1 cellular context compared by ENCODE assay signal in the genomic region with DNA sequence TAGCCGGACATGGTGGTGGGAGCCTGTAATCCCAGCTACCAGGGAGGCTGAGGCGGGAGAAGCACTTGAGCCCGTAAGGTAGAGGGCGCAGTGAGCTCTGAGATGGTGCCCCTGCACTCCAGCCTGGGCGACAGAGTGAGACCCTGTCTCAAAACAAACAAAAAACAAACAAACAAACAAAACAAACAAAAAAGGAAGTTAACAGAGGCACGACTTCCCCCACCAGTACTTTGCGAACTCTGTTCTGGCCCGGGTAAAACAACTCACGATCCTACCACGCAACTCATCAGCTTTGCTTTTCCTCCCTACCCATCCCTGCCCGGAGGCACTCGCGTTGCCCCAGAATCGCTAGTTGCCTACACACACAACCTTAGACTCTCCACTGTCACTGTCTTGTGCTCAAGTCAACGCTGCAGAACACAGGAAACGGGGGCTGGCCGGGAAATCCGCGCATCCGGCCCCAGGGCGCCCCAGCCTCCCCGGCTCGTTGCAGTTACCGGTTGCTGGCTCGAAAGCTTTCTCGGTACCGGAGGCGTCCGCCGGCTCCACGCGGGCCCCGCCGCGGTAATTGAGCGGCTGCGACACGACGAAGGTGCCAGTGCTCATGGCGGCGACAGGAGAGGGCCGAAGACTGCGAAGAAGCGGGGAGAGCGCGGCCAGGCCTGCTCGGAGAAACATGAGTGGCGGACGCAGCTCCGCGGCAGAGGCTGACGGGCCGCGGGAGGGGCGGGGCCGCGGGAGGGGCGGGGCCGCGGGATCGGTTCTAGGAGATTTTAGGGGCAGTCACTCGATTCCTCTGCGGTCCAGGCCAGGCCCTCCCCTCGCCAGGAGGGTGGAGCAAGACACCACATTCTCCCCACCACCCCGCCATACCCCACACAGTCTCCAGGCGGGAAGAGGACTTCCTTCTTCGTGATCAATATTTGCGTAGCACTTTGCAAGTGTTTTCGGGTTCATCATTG.
TF ChIP-seq lines count a peak whose summit lies in the region.

TSS of gene ALDH9A1 (minus strand) at position 682 of the 962 bp plus-strand sequence. CDS start at position 678, 4 bp downstream.

TF ChIP-seq in K562, 482 proteins besides CTCF, POLR2A, EP300 and RAD21 (continued from another document and continues in another):
- TF ChIP-seq, protein P1, sequence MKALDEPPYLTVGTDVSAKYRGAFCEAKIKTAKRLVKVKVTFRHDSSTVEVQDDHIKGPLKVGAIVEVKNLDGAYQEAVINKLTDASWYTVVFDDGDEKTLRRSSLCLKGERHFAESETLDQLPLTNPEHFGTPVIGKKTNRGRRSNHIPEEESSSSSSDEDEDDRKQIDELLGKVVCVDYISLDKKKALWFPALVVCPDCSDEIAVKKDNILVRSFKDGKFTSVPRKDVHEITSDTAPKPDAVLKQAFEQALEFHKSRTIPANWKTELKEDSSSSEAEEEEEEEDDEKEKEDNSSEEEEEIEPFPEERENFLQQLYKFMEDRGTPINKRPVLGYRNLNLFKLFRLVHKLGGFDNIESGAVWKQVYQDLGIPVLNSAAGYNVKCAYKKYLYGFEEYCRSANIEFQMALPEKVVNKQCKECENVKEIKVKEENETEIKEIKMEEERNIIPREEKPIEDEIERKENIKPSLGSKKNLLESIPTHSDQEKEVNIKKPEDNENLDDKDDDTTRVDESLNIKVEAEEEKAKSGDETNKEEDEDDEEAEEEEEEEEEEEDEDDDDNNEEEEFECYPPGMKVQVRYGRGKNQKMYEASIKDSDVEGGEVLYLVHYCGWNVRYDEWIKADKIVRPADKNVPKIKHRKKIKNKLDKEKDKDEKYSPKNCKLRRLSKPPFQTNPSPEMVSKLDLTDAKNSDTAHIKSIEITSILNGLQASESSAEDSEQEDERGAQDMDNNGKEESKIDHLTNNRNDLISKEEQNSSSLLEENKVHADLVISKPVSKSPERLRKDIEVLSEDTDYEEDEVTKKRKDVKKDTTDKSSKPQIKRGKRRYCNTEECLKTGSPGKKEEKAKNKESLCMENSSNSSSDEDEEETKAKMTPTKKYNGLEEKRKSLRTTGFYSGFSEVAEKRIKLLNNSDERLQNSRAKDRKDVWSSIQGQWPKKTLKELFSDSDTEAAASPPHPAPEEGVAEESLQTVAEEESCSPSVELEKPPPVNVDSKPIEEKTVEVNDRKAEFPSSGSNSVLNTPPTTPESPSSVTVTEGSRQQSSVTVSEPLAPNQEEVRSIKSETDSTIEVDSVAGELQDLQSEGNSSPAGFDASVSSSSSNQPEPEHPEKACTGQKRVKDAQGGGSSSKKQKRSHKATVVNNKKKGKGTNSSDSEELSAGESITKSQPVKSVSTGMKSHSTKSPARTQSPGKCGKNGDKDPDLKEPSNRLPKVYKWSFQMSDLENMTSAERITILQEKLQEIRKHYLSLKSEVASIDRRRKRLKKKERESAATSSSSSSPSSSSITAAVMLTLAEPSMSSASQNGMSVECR (CRISPR knock-in tag; IDR thresholded peaks at IDR 0.05): peak; percentile 61; the same call in 1 of the 2 replicates
- TF ChIP-seq ZNF239 (CRISPR knock-in tag; IDR thresholded peaks at IDR 0.05) (no peak), TRIM25 (IDR thresholded peaks at IDR 0.05; ENCODE audit: borderline replicate concordance) (peak; percentile 94), ZSCAN29 (IDR thresholded peaks at IDR 0.05) (0 out of 2 replicates have a peak, but pooled peaks have one; percentile 16), TSC22D4 (tag; IDR thresholded peaks at IDR 0.05) (no peak), NFIC (IDR thresholded peaks at IDR 0.05) (peak; percentile 46; the same call in 1 of the 2 replicates), ZNF175 (CRISPR knock-in tag; IDR thresholded peaks at IDR 0.05; ENCODE audit: low read depth) (no peak), SIN3A (IDR thresholded peaks at IDR 0.05; ENCODE audit: borderline replicate concordance in 2 of 2, control insufficient read depth in 1 of 2, low read depth in 2 of 2, low read length in 2 of 2) (peak in 1 of 2 experiments; percentile 86; a peak in 2 of 4 replicates), TOE1 (IDR thresholded peaks at IDR 0.05; ENCODE audit: borderline replicate concordance) (peak; percentile 76; the same call in 1 of the 2 replicates), TOE1 (CRISPR knock-in tag; IDR thresholded peaks at IDR 0.05; ENCODE audit: borderline replicate concordance, low read depth) (0 out of 2 replicates have a peak, but pooled peaks have one; percentile 23), TBP (optimal IDR thresholded peaks at IDR 0.05; ENCODE audit: low read depth, low read length) (peak; percentile 86), HDAC2 (IDR thresholded peaks at IDR 0.05) (peak; percentile 84; the same call in 1 of the 2 replicates), NCOA1 (IDR thresholded peaks at IDR 0.05; ENCODE audit: low read depth) (peak; percentile 45; the same call in 1 of the 2 replicates), PHF8 (IDR thresholded peaks at IDR 0.05; ENCODE audit: borderline replicate concordance, low read length) (peak; percentile 97), PURB (CRISPR knock-in tag; IDR thresholded peaks at IDR 0.05; ENCODE audit: low read depth) (no peak), TCFL5 (CRISPR knock-in tag; conservative IDR thresholded peaks at IDR 0.05) (no peak), TRIM24 (IDR thresholded peaks at IDR 0.05) (peak in 1 of 2 experiments; percentile 38; a peak in 1 of 4 replicates), SREBF2 (CRISPR knock-in tag; IDR thresholded peaks at IDR 0.05) (0 out of 2 replicates have a peak, but pooled peaks have one; percentile 69), NCOR1 (IDR thresholded peaks at IDR 0.05) (no peak), POLR2B (IDR thresholded peaks at IDR 0.05; ENCODE audit: low read depth, partially characterized antibody) (peak; percentile 94), POLR3A (IDR thresholded peaks at IDR 0.05; ENCODE audit: borderline replicate concordance, extremely low read depth, insufficient read depth, insufficient read length) (no peak), SMAD4 (CRISPR knock-in tag; conservative IDR thresholded peaks at IDR 0.05) (peak; percentile 17; the same call in 1 of the 2 replicates), USF2 (CRISPR knock-in tag; IDR thresholded peaks at IDR 0.05) (no peak), BRD9 (IDR thresholded peaks at IDR 0.05; ENCODE audit: low read depth, partially characterized antibody) (peak; percentile 43), ILF3 (IDR thresholded peaks at IDR 0.05; ENCODE audit: borderline replicate concordance) (peak; percentile 25; the same call in 1 of the 2 replicates), PRMT5 (CRISPR knock-in tag; IDR thresholded peaks at IDR 0.05) (peak; percentile 72; the same call in 1 of the 2 replicates), ZFP91 (CRISPR knock-in tag; IDR thresholded peaks at IDR 0.05) (0 out of 2 replicates have a peak, but pooled peaks have one; percentile 36), CAMTA2 (CRISPR knock-in tag; conservative IDR thresholded peaks at IDR 0.05) (no peak), CBX1 (IDR thresholded peaks at IDR 0.05; ENCODE audit: low read depth) (peak; percentile 70; the same call in 1 of the 2 replicates), ILK (tag; IDR thresholded peaks at IDR 0.05; ENCODE audit: borderline replicate concordance, low read depth) (no peak), SUPT5H (IDR thresholded peaks at IDR 0.05) (peak; percentile 95), SMARCC2 (IDR thresholded peaks at IDR 0.05; ENCODE audit: low read depth) (0 out of 2 replicates have a peak, but pooled peaks have one; percentile 42), NR2C2 (CRISPR knock-in tag; IDR thresholded peaks at IDR 0.05) (no peak), NR2C2 (tag; IDR thresholded peaks at IDR 0.05) (no peak), ELK3 (CRISPR knock-in tag; IDR thresholded peaks at IDR 0.05) (no peak), SMARCA4 (IDR thresholded peaks at IDR 0.05) (peak; percentile 75)
- TF ChIP-seq, protein P2, sequence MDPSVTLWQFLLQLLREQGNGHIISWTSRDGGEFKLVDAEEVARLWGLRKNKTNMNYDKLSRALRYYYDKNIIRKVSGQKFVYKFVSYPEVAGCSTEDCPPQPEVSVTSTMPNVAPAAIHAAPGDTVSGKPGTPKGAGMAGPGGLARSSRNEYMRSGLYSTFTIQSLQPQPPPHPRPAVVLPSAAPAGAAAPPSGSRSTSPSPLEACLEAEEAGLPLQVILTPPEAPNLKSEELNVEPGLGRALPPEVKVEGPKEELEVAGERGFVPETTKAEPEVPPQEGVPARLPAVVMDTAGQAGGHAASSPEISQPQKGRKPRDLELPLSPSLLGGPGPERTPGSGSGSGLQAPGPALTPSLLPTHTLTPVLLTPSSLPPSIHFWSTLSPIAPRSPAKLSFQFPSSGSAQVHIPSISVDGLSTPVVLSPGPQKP (CRISPR knock-in tag; IDR thresholded peaks at IDR 0.05): no peak
- TF ChIP-seq, protein P3, sequence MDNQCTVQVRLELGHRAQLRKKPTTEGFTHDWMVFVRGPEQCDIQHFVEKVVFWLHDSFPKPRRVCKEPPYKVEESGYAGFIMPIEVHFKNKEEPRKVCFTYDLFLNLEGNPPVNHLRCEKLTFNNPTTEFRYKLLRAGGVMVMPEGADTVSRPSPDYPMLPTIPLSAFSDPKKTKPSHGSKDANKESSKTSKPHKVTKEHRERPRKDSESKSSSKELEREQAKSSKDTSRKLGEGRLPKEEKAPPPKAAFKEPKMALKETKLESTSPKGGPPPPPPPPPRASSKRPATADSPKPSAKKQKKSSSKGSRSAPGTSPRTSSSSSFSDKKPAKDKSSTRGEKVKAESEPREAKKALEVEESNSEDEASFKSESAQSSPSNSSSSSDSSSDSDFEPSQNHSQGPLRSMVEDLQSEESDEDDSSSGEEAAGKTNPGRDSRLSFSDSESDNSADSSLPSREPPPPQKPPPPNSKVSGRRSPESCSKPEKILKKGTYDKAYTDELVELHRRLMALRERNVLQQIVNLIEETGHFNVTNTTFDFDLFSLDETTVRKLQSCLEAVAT (IDR thresholded peaks at IDR 0.05): peak; percentile 46 to 73; a peak in 1 of 4 replicates
- TF ChIP-seq, protein P4, sequence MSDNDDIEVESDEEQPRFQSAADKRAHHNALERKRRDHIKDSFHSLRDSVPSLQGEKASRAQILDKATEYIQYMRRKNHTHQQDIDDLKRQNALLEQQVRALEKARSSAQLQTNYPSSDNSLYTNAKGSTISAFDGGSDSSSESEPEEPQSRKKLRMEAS (CRISPR knock-in tag; IDR thresholded peaks at IDR 0.05): no peak; the same call in 1 of the 2 replicates
- TF ChIP-seq, protein P5, sequence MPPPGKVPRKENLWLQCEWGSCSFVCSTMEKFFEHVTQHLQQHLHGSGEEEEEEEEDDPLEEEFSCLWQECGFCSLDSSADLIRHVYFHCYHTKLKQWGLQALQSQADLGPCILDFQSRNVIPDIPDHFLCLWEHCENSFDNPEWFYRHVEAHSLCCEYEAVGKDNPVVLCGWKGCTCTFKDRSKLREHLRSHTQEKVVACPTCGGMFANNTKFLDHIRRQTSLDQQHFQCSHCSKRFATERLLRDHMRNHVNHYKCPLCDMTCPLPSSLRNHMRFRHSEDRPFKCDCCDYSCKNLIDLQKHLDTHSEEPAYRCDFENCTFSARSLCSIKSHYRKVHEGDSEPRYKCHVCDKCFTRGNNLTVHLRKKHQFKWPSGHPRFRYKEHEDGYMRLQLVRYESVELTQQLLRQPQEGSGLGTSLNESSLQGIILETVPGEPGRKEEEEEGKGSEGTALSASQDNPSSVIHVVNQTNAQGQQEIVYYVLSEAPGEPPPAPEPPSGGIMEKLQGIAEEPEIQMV (tag; conservative IDR thresholded peaks at IDR 0.05; ENCODE audit: low read depth): 0 out of 2 replicates have a peak, but pooled peaks have one; percentile 26
- TF ChIP-seq, protein P6, sequence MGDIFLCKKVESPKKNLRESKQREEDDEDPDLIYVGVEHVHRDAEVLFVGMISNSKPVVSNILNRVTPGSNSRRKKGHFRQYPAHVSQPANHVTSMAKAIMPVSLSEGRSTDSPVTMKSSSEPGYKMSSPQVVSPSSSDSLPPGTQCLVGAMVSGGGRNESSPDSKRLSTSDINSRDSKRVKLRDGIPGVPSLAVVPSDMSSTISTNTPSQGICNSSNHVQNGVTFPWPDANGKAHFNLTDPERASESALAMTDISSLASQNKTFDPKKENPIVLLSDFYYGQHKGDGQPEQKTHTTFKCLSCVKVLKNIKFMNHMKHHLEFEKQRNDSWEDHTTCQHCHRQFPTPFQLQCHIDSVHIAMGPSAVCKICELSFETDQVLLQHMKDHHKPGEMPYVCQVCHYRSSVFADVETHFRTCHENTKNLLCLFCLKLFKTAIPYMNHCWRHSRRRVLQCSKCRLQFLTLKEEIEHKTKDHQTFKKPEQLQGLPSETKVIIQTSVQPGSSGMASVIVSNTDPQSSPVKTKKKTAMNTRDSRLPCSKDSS (IDR thresholded peaks at IDR 0.05; ENCODE audit: low read depth, partially characterized antibody): peak; percentile 29
